In the genomic region with DNA sequence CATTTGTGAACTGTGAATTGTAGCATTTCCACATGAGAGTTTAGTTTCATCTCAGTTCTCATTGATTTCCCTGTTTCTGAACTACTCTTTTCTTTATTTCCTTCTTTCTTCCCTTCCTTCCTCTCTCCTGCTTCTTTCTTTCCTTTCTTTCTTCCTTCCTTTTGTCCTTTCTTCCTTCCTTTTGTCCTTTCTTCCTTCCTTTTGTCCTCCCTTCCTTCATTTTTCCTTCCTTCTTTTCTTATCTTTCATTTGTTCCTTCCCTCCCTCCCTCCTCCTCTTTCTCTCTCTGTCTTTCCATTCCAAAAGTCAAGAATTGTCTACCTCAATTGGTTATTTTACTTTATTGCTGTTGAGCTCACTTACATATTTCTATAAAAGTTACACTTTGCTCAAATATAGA, we compare ENCODE assay signal across 8 cellular contexts.
"Had no signal": no experiment of that assay in that cellular context is flagged by ENCODE, and none has a peak within 500 bp of the region (broad histone marks: within the 10 kb centered on the region; RNA-seq: fewer than 3 reads in every experiment).

No MANE protein-coding gene starts in this region.

- DNase-seq: GDM1, GF-D8 had no signal

- FAIRE-seq: G401.6, GM12878, GM12891, GM12892, GM18507, GM19239 had no signal

- H3K4me3 ChIP-seq: GM12878 had no signal

- ATAC-seq: GM12878 had no signal
